Comparison of ENCODE assay signal across 8 cellular contexts in genomic region chr12:130838951-130839769, GRCh38. TPM values are rescaled to one million over a fixed set of nuclear protein-coding genes. Genes with fewer than 3 reads are reported as not detected.
DNase-seq lines count a peak whose midpoint lies in the region; ATAC-seq and TF ChIP-seq lines count a peak whose summit lies in the region.

Gene STX2, minus strand, starts transcription at chr12:130839250. Its CDS starts 151 bp downstream, at chr12:130839099.

- peak within 1 kb of the TSS; percentile 61 for H3K27ac Mint-ChIP-seq in activated B cell treated with CpG ODN at 0.5 μM for 24 hours

- intact Hi-C loops in activated B cell treated with CpG ODN at 0.5 μM for 24 hours (cut with micrococcal nuclease): loop anchor here (1.0 kb wide), 3 partner anchors 21 to 141 kb away; no protein-coding TSS in a partner anchor

- no peaks in the 10 kb centered on the region for H3K36me3 Mint-ChIP-seq in activated B cell treated with CpG ODN at 0.5 μM for 24 hours (ENCODE audit: low read depth)

- H3K4me3 ChIP-seq in cardiac fibroblast (replicated peaks in 1 of 2; ENCODE audit: low read depth in 2 of 2, low read length in 2 of 2): peak within 1 kb of the TSS; percentile 87 to 91

- ATAC-seq in GM18867 (IDR thresholded peaks at IDR 0.05; ENCODE audit: unreplicated experiment) (peak; percentile 89), HG03095 (IDR thresholded peaks at IDR 0.05; ENCODE audit: unreplicated experiment) (peak; percentile 91), activated B cell treated with CpG ODN at 0.5 μM for 24 hours (ENCODE audit: low read depth) (peak; percentile 94)

- peaks cover 18% of the 10 kb centered on the region for H3K4me1 Mint-ChIP-seq in activated B cell treated with CpG ODN at 0.5 μM for 24 hours

- H3K9me3 Mint-ChIP-seq in activated B cell treated with CpG ODN at 0.5 μM for 24 hours: no peaks in the 10 kb centered on the region

- H3K4me3 Mint-ChIP-seq in activated B cell treated with CpG ODN at 0.5 μM for 24 hours: peak within 1 kb of the TSS; percentile 83

- POLR2A ChIA-PET in activated B cell treated with CpG ODN at 0.5 μM for 24 hours (lab: Charles Lee): interaction anchor here (0.6 kb wide), 1 partner anchor 13 kb away, joined by 3 read pairs; no protein-coding TSS in a partner anchor

- TF ChIP-seq CTCF in activated B cell treated with CpG ODN at 0.5 μM for 24 hours (IDR thresholded peaks at IDR 0.05) (no peak), cardiac fibroblast (IDR thresholded peaks at IDR 0.05; ENCODE audit: low read depth, low read length) (no peak)

- no peaks in the 10 kb centered on the region for H3K27me3 Mint-ChIP-seq in activated B cell treated with CpG ODN at 0.5 μM for 24 hours

- CTCF ChIA-PET in activated B cell treated with CpG ODN at 0.5 μM for 24 hours (lab: Charles Lee): interaction anchor here (1.3 to 1.6 kb wide), 2 partner anchors 13 to 293 kb away, joined by 3 to 5 read pairs; no protein-coding TSS in a partner anchor

- DNase-seq in AG08395 (ENCODE audit: low spot score) (peak; percentile 98), NCI-H2171 treated with DMSO at 0.1 percent for 48 hours (lab: John Stamatoyannopoulos, UW) (peak; percentile 81), activated B cell treated with CpG ODN at 0.5 μM for 24 hours (peak; percentile 96), cardiac fibroblast (ENCODE audit: low read depth in 2 of 2) (peak; percentile 82 to 84), iris pigment epithelial cell (ENCODE audit: low read depth) (peak; percentile 84)
- DNase-seq in stimulated activated CD4-positive, alpha-beta T cell treated with anti-CD3 and anti-CD28 coated beads, Interleukin-12 subunit alpha, Interleukin-12 subunit beta, amount 100 ng/mL, for 24 hours (ENCODE audit: low read depth in 2 of 2): peak; percentile 78

RNA-seq across cellular contexts. Expression of gene STX2, which starts in this region (rescaled TPM):
- 11.0 and 11.4 TPM in 2 replicates for total RNA-seq in activated B cell treated with CpG ODN at 0.5 μM for 24 hours

Comparison
In these comparisons a context has a peak if more than half of its experiments do, and no peak if none do; other contexts are left out.
1. Peak in every context shown above with its lines: DNase-seq, ATAC-seq and H3K4me3 ChIP-seq.